In genomic region chr16:71479420-71479819, GRCh38 we compare ENCODE assay signal across 9 cellular contexts. TPM values are rescaled to one million over a fixed set of nuclear protein-coding genes. Genes with fewer than 3 reads are reported as not detected.
DNase-seq lines count a peak whose midpoint lies in the region; ATAC-seq and TF ChIP-seq lines count a peak whose summit lies in the region.
"Had no signal": no experiment of that assay in that cellular context is flagged by ENCODE, and none has a peak within 500 bp of the region (broad histone marks: within the 10 kb centered on the region; RNA-seq: fewer than 3 reads in every experiment).

No MANE protein-coding gene starts in this region.

- no peaks in the 10 kb centered on the region for H3K36me3 ChIP-seq in neural progenitor cell

- H2AFZ ChIP-seq in neural progenitor cell (replicated peaks): no peak overlapping the region

- peaks cover 8% of the 10 kb centered on the region for H3K4me1 Mint-ChIP-seq in neural progenitor cell

- no peak for ATAC-seq in GM21737 (IDR thresholded peaks at IDR 0.05; ENCODE audit: unreplicated experiment)
- ATAC-seq in HG03280 (IDR thresholded peaks at IDR 0.05; ENCODE audit: unreplicated experiment): no peak
- ATAC-seq in GM21367 (IDR thresholded peaks at IDR 0.05; ENCODE audit: unreplicated experiment): no peak

- H3K27ac Mint-ChIP-seq in neural progenitor cell: no peak overlapping the region

- H3K9ac ChIP-seq in neural progenitor cell: no peak overlapping the region

- peaks cover 5% of the 10 kb centered on the region for H3K4me1 ChIP-seq in neural progenitor cell

- H3K79me2 ChIP-seq in neural progenitor cell (ENCODE audit: low read depth): peaks cover 9% of the 10 kb centered on the region

- no peaks in the 10 kb centered on the region for H4K20me1 ChIP-seq in neural progenitor cell (ENCODE audit: low read depth)

- no peak overlapping the region for H3K27ac ChIP-seq in neural progenitor cell

- H3K4me3 ChIP-seq in GM12864 (ENCODE audit: low read depth, low read length) (no peak overlapping the region), neural progenitor cell (no peak overlapping the region)

- H3K4me3 Mint-ChIP-seq in neural progenitor cell: no peak overlapping the region

- H3K4me2 ChIP-seq in neural progenitor cell: no peak overlapping the region

- H3K27me3 Mint-ChIP-seq in neural progenitor cell (ENCODE audit: insufficient read depth, low read depth): no peaks in the 10 kb centered on the region

- TF ChIP-seq CTCF in GM12864 (IDR thresholded peaks at IDR 0.05; ENCODE audit: low read depth, low read length, missing control alignments) (peak; percentile 37), neural progenitor cell (IDR thresholded peaks at IDR 0.05) (peak; percentile 66)

- H3K27me3 ChIP-seq in neural progenitor cell: no peaks in the 10 kb centered on the region

- no peaks in the 10 kb centered on the region for H3K36me3 Mint-ChIP-seq in neural progenitor cell

- no peaks in the 10 kb centered on the region for H3K9me3 ChIP-seq in neural progenitor cell (ENCODE audit: low read depth)

- H3F3A ChIP-seq in neural progenitor cell (ENCODE audit: low read depth): peaks cover 12% of the 10 kb centered on the region

- no peak for DNase-seq in GM12864 (ENCODE audit: low read depth)
- DNase-seq in NCI-H146 treated with DMSO at 0.1 percent for 48 hours (lab: John Stamatoyannopoulos, UW; ENCODE audit: unreplicated experiment): peak; percentile 6
- peak; percentile 43 for DNase-seq in cerebellar cortex (ENCODE audit: low spot score)
- peak; percentile 60 for DNase-seq in neural progenitor cell (ENCODE audit: low spot score)
- no peak for DNase-seq in kidney glomerular epithelial cell (lab: John Stamatoyannopoulos, UW)

- no peaks in the 10 kb centered on the region for H3K9me3 Mint-ChIP-seq in neural progenitor cell

RNA-seq across cellular contexts. Expression of gene ZNF19, which starts 9.7 kb away (rescaled TPM):
- 10.3 and 13.9 TPM in 2 replicates for total RNA-seq in neural progenitor cell (ENCODE audit: low replicate concordance)

RNA-seq across cellular contexts. Expression of gene ZNF23, which starts 17.4 kb away (rescaled TPM):
- 13.8 and 18.2 TPM in 2 replicates for total RNA-seq in neural progenitor cell (ENCODE audit: low replicate concordance)

RNA-seq across cellular contexts. Expression of gene TLE7, which starts 37.6 kb away (rescaled TPM):
- total RNA-seq in neural progenitor cell (ENCODE audit: low replicate concordance): not detected in 2 replicates
- total RNA-seq: urinary bladder had no signal

RNA-seq across cellular contexts. Expression of gene CHST4, which starts 46.8 kb away (rescaled TPM):
- total RNA-seq in neural progenitor cell (ENCODE audit: low replicate concordance): 0.09 TPM in 1 of 2 replicates, not detected in the other
- total RNA-seq: urinary bladder had no signal

Comparison
In these comparisons a context has a peak if more than half of its experiments do, and no peak if none do; other contexts are left out.
1. DNase-seq: peak in NCI-H146 treated with DMSO at 0.1 percent for 48 hours (single experiment), cerebellar cortex (single experiment) and neural progenitor cell (single experiment); none in GM12864 (single experiment) and kidney glomerular epithelial cell (single experiment).